Comparison of ENCODE assay signal across 11 cellular contexts in genomic region chr7:99106869-99107268, GRCh38. TPM values are rescaled to one million over a fixed set of nuclear protein-coding genes. Genes with fewer than 3 reads are reported as not detected.
DNase-seq lines count a peak whose midpoint lies in the region; ATAC-seq, FAIRE-seq and TF ChIP-seq lines count a peak whose summit lies in the region.
"Had no signal": no experiment of that assay in that cellular context is flagged by ENCODE, and none has a peak within 500 bp of the region (broad histone marks: within the 10 kb centered on the region; RNA-seq: fewer than 3 reads in every experiment).

No MANE protein-coding gene starts in this region.

- no peak overlapping the region for H2BK12ac ChIP-seq in H1 (ENCODE audit: low read depth, low read length)

- H3K79me1 ChIP-seq in H1 (ENCODE audit: low read depth, low read length) = peaks cover 13% of the 10 kb centered on the region; the same call in 1 of the 2 replicates

- H3K27ac ChIP-seq in ACC112 (ENCODE audit: low read depth, low read length) = peak overlapping the region; percentile 43; the same call in 1 of the 2 replicates
- no peak overlapping the region for H3K27ac ChIP-seq in H1 (ENCODE audit: low read depth, low read length)
- H3K27ac ChIP-seq in muscle layer of duodenum (ENCODE audit: low read length) = peak overlapping the region; percentile 48

- no peak overlapping the region for H3K56ac ChIP-seq in H1 (replicated peaks; ENCODE audit: insufficient read length, low read depth, low read length)

- no peak for TF ChIP-seq POLR2A in H1 (IDR thresholded peaks at IDR 0.05; ENCODE audit: control extremely low read depth in 1 of 2, low read depth in 2 of 2, low read length in 2 of 2)

- no peak overlapping the region for H3K14ac ChIP-seq in H1 (ENCODE audit: insufficient read length)

- H4K8ac ChIP-seq in H1 (ENCODE audit: extremely low read depth, insufficient read depth, low read length) = no peak overlapping the region

- H2BK5ac ChIP-seq in H1 (ENCODE audit: low read depth, low read length) = no peak overlapping the region

- H2AFZ ChIP-seq in ACC112 (ENCODE audit: low read length, unreplicated experiment) (no peak overlapping the region), H1 (ENCODE audit: low read length) (no peak overlapping the region)

- H3K27me3 ChIP-seq in ACC112 (ENCODE audit: insufficient read depth, low read length) = no peaks in the 10 kb centered on the region
- H3K27me3 ChIP-seq in H1 (replicated peaks in 1 of 4; ENCODE audit: control insufficient read depth in 3 of 4, extremely low read depth in 1 of 4, insufficient read depth in 3 of 4, low read length in 3 of 4) = no peaks in the 10 kb centered on the region
- H3K27me3 ChIP-seq in muscle layer of duodenum (ENCODE audit: low read depth, low read length) = no peaks in the 10 kb centered on the region
- H3K27me3 ChIP-seq: cardiac muscle cell had no signal

- H3K4me3 ChIP-seq in ACC112 (ENCODE audit: low read depth, low read length) (0 out of 2 replicates have a peak overlapping the region, but pooled peaks have one; percentile 11), H1 (ENCODE audit: extremely low read depth in 1 of 4, insufficient read depth in 2 of 4, low read depth in 3 of 4, low read length in 4 of 4) (no peak overlapping the region), muscle layer of duodenum (ENCODE audit: low read depth in 1 of 2, low read length in 2 of 2) (no peak overlapping the region)
- H3K4me3 ChIP-seq: cardiac muscle cell, HAP-1 had no signal

- H3K23me2 ChIP-seq in H1 (ENCODE audit: low read depth, low read length) = no peaks in the 10 kb centered on the region

- peaks cover 7 to 16% of the 10 kb centered on the region in 2 experiments for H4K20me1 ChIP-seq in H1 (replicated peaks in 1 of 2; ENCODE audit: control insufficient read depth in 1 of 2, insufficient read depth in 2 of 2, low read length in 2 of 2)

- no peak overlapping the region for H3K4ac ChIP-seq in H1 (replicated peaks; ENCODE audit: insufficient read length, low read depth, low read length)

- no peak for TF ChIP-seq CTCF in H1 (IDR thresholded peaks at IDR 0.05; ENCODE audit: control extremely low read depth in 1 of 3, insufficient read depth in 1 of 3, low read depth in 1 of 3, low read length in 3 of 3)

- H3K23ac ChIP-seq in H1 (ENCODE audit: insufficient read length) = no peak overlapping the region

- DNase-seq in M059J (ENCODE audit: low read depth) = peak; percentile 36
- no peak for DNase-seq in H1 (ENCODE audit: low read depth in 1 of 2, low spot score in 2 of 2)
- DNase-seq in DMS 273 treated with DMSO at 0.1 percent for 48 hours (lab: John Stamatoyannopoulos, UW) = no peak
- DNase-seq in middle frontal gyrus (ENCODE audit: extremely low spot score, low spot score) = no peak
- DNase-seq: midbrain had no signal

- H3K4me2 ChIP-seq in H1 (ENCODE audit: insufficient read depth in 1 of 2, low read depth in 2 of 2, low read length in 2 of 2) = peak overlapping the region; percentile 22 to 24; a peak in 1 of 4 replicates

- POLR2A ChIA-PET in H1 (lab: Charles Lee; ENCODE audit: partially characterized antibody) = interaction anchor here (0.8 to 1.8 kb wide), 2 partner anchors 10 to 30 kb away, joined by 3 to 5 read pairs; no protein-coding TSS in a partner anchor

- peak; percentile 19 for FAIRE-seq in H1 (lab: Jason Lieb, UNC)

- no peak overlapping the region; a peak in 1 of 7 replicates for H3K9ac ChIP-seq in H1 (replicated peaks in 1 of 4; ENCODE audit: extremely low read depth in 1 of 4, low read depth in 3 of 4, low read length in 3 of 4)

- no peak for TF ChIP-seq RAD21 in H1 (IDR thresholded peaks at IDR 0.05 in 1 of 2, conservative IDR thresholded peaks at IDR 0.05 in 1 of 2; ENCODE audit: low read depth in 2 of 2, low read length in 2 of 2)

- H2BK120ac ChIP-seq in H1 (replicated peaks; ENCODE audit: low read depth, low read length) = no peak overlapping the region

- no peak for TF ChIP-seq EP300 in H1 (IDR thresholded peaks at IDR 0.05; ENCODE audit: borderline replicate concordance in 1 of 2, low read depth in 2 of 2, low read length in 2 of 2)

- H4K91ac ChIP-seq in H1 (replicated peaks; ENCODE audit: insufficient read length, low read length) = no peak overlapping the region

- ATAC-seq in HG03457 (IDR thresholded peaks at IDR 0.05; ENCODE audit: unreplicated experiment) = no peak
- ATAC-seq in HG03025 (IDR thresholded peaks at IDR 0.05; ENCODE audit: low FRiP score, unreplicated experiment) = no peak

- H2BK15ac ChIP-seq in H1 (ENCODE audit: low read length) = no peak overlapping the region

- H2AK5ac ChIP-seq in H1 (ENCODE audit: low read depth, low read length) = no peak overlapping the region

- CTCF ChIA-PET in H1 (lab: Charles Lee; ENCODE audit: partially characterized antibody) = interaction anchor here (1.0 kb wide), 1 partner anchor 9 kb away, joined by 4 read pairs; no protein-coding TSS in a partner anchor

- H3K79me2 ChIP-seq in ACC112 (ENCODE audit: control insufficient read depth, insufficient read depth, low read length, unreplicated experiment) (peaks cover 75% of the 10 kb centered on the region), H1 (ENCODE audit: control insufficient read depth in 1 of 2, insufficient read depth in 2 of 2, low read length in 2 of 2) (peaks cover 0 to 94% of the 10 kb centered on the region in 2 experiments; a peak in 3 of 4 replicates)

- H3K36me3 ChIP-seq in ACC112 (ENCODE audit: insufficient read depth, low read length) = no peaks in the 10 kb centered on the region
- no peaks in the 10 kb centered on the region; a peak in 1 of 8 replicates for H3K36me3 ChIP-seq in H1 (ENCODE audit: control insufficient read depth in 2 of 4, insufficient read depth in 4 of 4, low read length in 3 of 4)
- no peaks in the 10 kb centered on the region for H3K36me3 ChIP-seq in muscle layer of duodenum (ENCODE audit: control insufficient read depth in 1 of 2, insufficient read depth in 2 of 2, low read length in 2 of 2)
- H3K36me3 ChIP-seq: cardiac muscle cell, HAP-1 had no signal

- no peak overlapping the region for H4K5ac ChIP-seq in H1 (ENCODE audit: insufficient read length, low read depth, low read length)

- no peaks in the 10 kb centered on the region for H3K9me3 ChIP-seq in H1 (ENCODE audit: insufficient read depth in 2 of 2, low read depth in 1 of 2, low read length in 1 of 2)
- H3K9me3 ChIP-seq in muscle layer of duodenum (ENCODE audit: control insufficient read depth in 1 of 2, low read length in 2 of 2) = no peaks in the 10 kb centered on the region
- H3K9me3 ChIP-seq: HAP-1 had no signal

- H3K18ac ChIP-seq in H1 (ENCODE audit: extremely low read depth, low read length) = no peak overlapping the region

- H3K4me1 ChIP-seq in ACC112 (ENCODE audit: control insufficient read depth, insufficient read depth, low read length, unreplicated experiment) (peaks cover 88% of the 10 kb centered on the region), H1 (replicated peaks in 1 of 4; ENCODE audit: control insufficient read depth in 3 of 4, insufficient read depth in 4 of 4, low read length in 3 of 4) (peaks cover 3 to 27% (median 10%) of the 10 kb centered on the region in 4 experiments; a peak in 6 of 7 replicates), muscle layer of duodenum (ENCODE audit: control insufficient read depth in 1 of 2, insufficient read depth in 2 of 2, low read length in 2 of 2) (peaks cover 14 to 31% of the 10 kb centered on the region in 2 donors)

- no peak overlapping the region for H2BK20ac ChIP-seq in H1 (ENCODE audit: low read length)

- WGBS in H1 (ENCODE audit: extremely low coverage in 1 of 2, insufficient coverage in 1 of 2, insufficient read length in 1 of 2, insufficient replicate concordance in 2 of 2, low coverage in 1 of 2, low lambda C conversion rate in 2 of 2, missing lambda C conversion rate in 1 of 2), 2 experiments = 77% methylated on average over 3 of the region's 3 CpGs; no CpG with 5 or more reads in 1 of the 2 experiments

TF ChIP-seq in H1, 55 proteins besides CTCF, POLR2A, EP300 and RAD21 (continues in another document):
- no peak for TF ChIP-seq NANOG (IDR thresholded peaks at IDR 0.05; ENCODE audit: insufficient read depth, low read depth, low read length, poor library complexity, severe bottlenecking)
- TF ChIP-seq TCF12 (IDR thresholded peaks at IDR 0.05; ENCODE audit: low read depth, low read length) = no peak
- TF ChIP-seq RXRA (IDR thresholded peaks at IDR 0.05; ENCODE audit: insufficient read depth, low read depth, low read length) = no peak
- no peak for TF ChIP-seq YY1 (IDR thresholded peaks at IDR 0.05; ENCODE audit: low read depth, low read length)
- TF ChIP-seq EZH2 (IDR thresholded peaks at IDR 0.05; ENCODE audit: low read depth, low read length, severe bottlenecking) = no peak
- TF ChIP-seq BACH1 (IDR thresholded peaks at IDR 0.05; ENCODE audit: low read length) = no peak
- TF ChIP-seq, protein P1, sequence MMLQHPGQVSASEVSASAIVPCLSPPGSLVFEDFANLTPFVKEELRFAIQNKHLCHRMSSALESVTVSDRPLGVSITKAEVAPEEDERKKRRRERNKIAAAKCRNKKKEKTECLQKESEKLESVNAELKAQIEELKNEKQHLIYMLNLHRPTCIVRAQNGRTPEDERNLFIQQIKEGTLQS (IDR thresholded peaks at IDR 0.05; ENCODE audit: insufficient read depth, low read depth, low read length) = no peak
- TF ChIP-seq MAX (IDR thresholded peaks at IDR 0.05) = no peak
- no peak for TF ChIP-seq BCL11A (IDR thresholded peaks at IDR 0.05; ENCODE audit: low read depth in 2 of 2, low read length in 2 of 2)
- TF ChIP-seq POLR2AphosphoS5 (IDR thresholded peaks at IDR 0.05; ENCODE audit: low read depth, low read length) = no peak
- TF ChIP-seq E2F6 (IDR thresholded peaks at IDR 0.05) = no peak

RNA-seq across cellular contexts. Expression of gene SMURF1, which starts 37.0 kb away (rescaled TPM):
- total RNA-seq in M059J (2014; rRNA removed; shearing (Covaris generic)) = 12.7 and 21.1 TPM in 2 replicates
- total RNA-seq in H1 (2021; fragmentation: NEBNext Ultra II Directional; extraction: Animal tissue kit (Norgen Biotek cat#: 25700)) = 23.5 and 24.5 TPM in 2 replicates
- polyA plus RNA-seq in H1 (2011; rRNA removed) = 9.6 and 11.0 TPM in 2 replicates
- 10.2 TPM for polyA plus RNA-seq in H1 (2011; cell fraction: cytosol; rRNA removed)
- polyA plus RNA-seq in H1 (2011; cell fraction: nucleus; rRNA removed) = 19.1 TPM
- polyA plus RNA-seq in H1 (2012, experiment 1 of 2) = 15.1 to 16.5 TPM (median 15.9 TPM) in 4 replicates
- polyA plus RNA-seq in H1 (2012, experiment 2 of 2) = 6.2 TPM
- 13.1 TPM for polyA plus RNA-seq in H1 (2013, experiment 1 of 2)
- polyA plus RNA-seq in H1 (2013, experiment 2 of 2) = 12.0 TPM
- polyA minus RNA-seq in H1 (2011; rRNA and poly(A)+ RNA removed) = 12.4 and 15.7 TPM in 2 replicates
- polyA minus RNA-seq in H1 (2011; cell fraction: cytosol; rRNA and poly(A)+ RNA removed) = 6.5 TPM
- polyA minus RNA-seq in H1 (2011; cell fraction: nucleus; rRNA and poly(A)+ RNA removed) = 16.3 TPM
